ENCODE assay signal across 15 cellular contexts in the genomic region with DNA sequence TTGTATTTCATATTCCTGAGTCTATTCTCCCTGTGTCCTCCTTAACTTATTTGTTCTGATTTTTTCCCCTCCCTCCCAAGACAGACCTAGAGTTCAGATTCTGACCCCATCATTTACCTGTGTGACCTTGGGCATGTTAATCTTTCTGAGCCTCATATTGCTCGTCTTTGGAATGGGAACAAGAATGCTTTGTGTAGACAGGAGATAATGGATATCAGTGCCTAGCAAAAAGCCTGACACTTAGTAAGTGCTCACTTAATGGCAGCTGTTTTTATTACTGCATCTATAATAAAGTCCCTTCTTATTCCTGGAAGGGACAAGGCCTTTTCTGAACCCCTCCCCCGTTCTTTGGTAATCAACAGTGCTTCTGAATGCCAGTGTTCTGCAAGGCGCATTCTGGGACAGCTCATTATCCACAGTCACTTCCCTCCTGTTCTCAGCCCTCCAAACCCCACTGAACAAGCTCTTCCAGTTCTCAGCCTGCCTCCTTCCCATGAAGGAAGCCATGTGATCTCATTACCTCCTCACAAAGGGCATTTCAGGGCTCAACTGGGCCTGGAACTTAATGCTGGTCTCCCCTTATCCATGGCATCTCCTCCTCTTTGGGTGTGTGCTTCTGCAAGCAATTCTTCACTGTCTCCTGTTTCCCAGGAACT. TPM values are rescaled to one million over a fixed set of nuclear protein-coding genes. Genes with fewer than 3 reads are reported as not detected.
DNase-seq lines count a peak whose midpoint lies in the region; ATAC-seq and TF ChIP-seq lines count a peak whose summit lies in the region.
"Had no signal": no experiment of that assay in that cellular context is flagged by ENCODE, and none has a peak within 500 bp of the region (broad histone marks: within the 10 kb centered on the region; RNA-seq: fewer than 3 reads in every experiment).

No MANE protein-coding gene starts in this region.

- WGBS in stomach, 5 donors, result 39 to 63% (median 51%) methylated on average over 3 of the region's 3 CpGs

- peaks cover 42% of the 10 kb centered on the region for H3K4me1 Mint-ChIP-seq in WTC11
- H3K4me1 Mint-ChIP-seq in activated CD4-positive, alpha-beta T cell treated with anti-CD3 and anti-CD28 coated beads for 36 hours, result peaks cover 26% of the 10 kb centered on the region

- peak overlapping the region; percentile 43 for H3K27ac Mint-ChIP-seq in WTC11
- no peak overlapping the region for H3K27ac Mint-ChIP-seq in activated CD4-positive, alpha-beta T cell treated with anti-CD3 and anti-CD28 coated beads for 36 hours

- H3K9me3 ChIP-seq in stomach, result no peaks in the 10 kb centered on the region
- H3K9me3 ChIP-seq: BLaER1 treated with 17β-estradiol and CSF1 and Interleukin-3, amounts not matched to agents 10 nM and 100 nM; vagina had no signal

- CTCF ChIA-PET in WTC11 (lab: Charles Lee), result interaction anchor here (0.8 to 2.1 kb wide), 3 partner anchors 12 to 59 kb away, joined by 3 to 11 read pairs (median 4); partner anchors contain the start of gene RNF43
- CTCF ChIA-PET in activated CD4-positive, alpha-beta T cell treated with anti-CD3 and anti-CD28 coated beads for 36 hours (lab: Charles Lee), result interaction anchor here (0.8 to 2.0 kb wide), 2 partner anchors 23 to 40 kb away, joined by 3 to 6 read pairs; partner anchors contain the start of gene RNF43

- POLR2A ChIA-PET in WTC11 (lab: Charles Lee), result interaction anchor here (0.7 kb wide), 1 partner anchor 25 kb away, joined by 3 read pairs; the partner anchor contains the start of gene SUPT4H1
- POLR2A ChIA-PET in activated CD4-positive, alpha-beta T cell treated with anti-CD3 and anti-CD28 coated beads for 36 hours (lab: Charles Lee), result no interaction called here

- H3K9me3 Mint-ChIP-seq in WTC11, result no peaks in the 10 kb centered on the region
- no peaks in the 10 kb centered on the region for H3K9me3 Mint-ChIP-seq in activated CD4-positive, alpha-beta T cell treated with anti-CD3 and anti-CD28 coated beads for 36 hours (ENCODE audit: low read depth)

- no peaks in the 10 kb centered on the region for H3K27me3 ChIP-seq in stomach
- H3K27me3 ChIP-seq: BLaER1 treated with 17β-estradiol and CSF1 and Interleukin-3, amounts not matched to agents 10 nM and 100 nM; vagina had no signal

- H3K4me3 ChIP-seq in stomach, result no peak overlapping the region
- H3K4me3 ChIP-seq: BLaER1 treated with 17β-estradiol and CSF1 and Interleukin-3, amounts not matched to agents 10 nM and 100 nM; vagina had no signal

- H3K36me3 Mint-ChIP-seq in WTC11, result no peaks in the 10 kb centered on the region
- no peaks in the 10 kb centered on the region for H3K36me3 Mint-ChIP-seq in activated CD4-positive, alpha-beta T cell treated with anti-CD3 and anti-CD28 coated beads for 36 hours (ENCODE audit: low read depth)

- intact Hi-C loops in stomach (cut with DNase I; ENCODE audit: low total_unique reads), result no loop called here
- intact Hi-C loops in activated CD4-positive, alpha-beta T cell treated with anti-CD3 and anti-CD28 coated beads for 36 hours (cut with DNase I, micrococcal nuclease), result no loop called here

- peaks cover 22 to 49% (median 26%) of the 10 kb centered on the region in 4 donors for H3K4me1 ChIP-seq in stomach

- ATAC-seq in WTC11, result peak; percentile 42
- ATAC-seq in activated CD4-positive, alpha-beta T cell treated with anti-CD3 and anti-CD28 coated beads for 36 hours, result no peak
- ATAC-seq: SK-N-SH treated with all-trans-retinoic acid at 6 μM for 48 hours had no signal

- DNase-seq in HPDE6-E6E7 (ENCODE audit: extremely low spot score) (peak; percentile 67), WTC11 (ENCODE audit: low spot score) (no peak), kidney tubule cell (ENCODE audit: low spot score) (peak; percentile 12), stomach (peak; percentile 63), GOT3 (lab: John Stamatoyannopoulos, UW) (no peak)
- DNase-seq in activated CD4-positive, alpha-beta T cell treated with anti-CD3 and anti-CD28 coated beads for 36 hours, result no peak
- no peak for DNase-seq in activated CD4-positive, alpha-beta T cell treated with anti-CD3 and anti-CD28 coated beads, Interleukin-2, amount 50 U/mL, for 4 hours
- DNase-seq: activated effector memory CD4-positive, alpha-beta T cell treated with Interleukin-2 at 50 U/mL for 16 hours; DMS79; NCI-H1417; NCI-H226; stimulated activated CD4-positive, alpha-beta T cell treated with anti-CD3 and anti-CD28 coated beads, Interleukin-4, amount 100 ng/mL, for 24 hours had no signal

- no peak for TF ChIP-seq EP300 in stomach (IDR thresholded peaks at IDR 0.05)

- TF ChIP-seq CTCF in WTC11 (IDR thresholded peaks at IDR 0.05), result no peak
- no peak for TF ChIP-seq CTCF in stomach (IDR thresholded peaks at IDR 0.05)

- peak overlapping the region in 2 of 5 donors; percentile 13 to 47 for H3K27ac ChIP-seq in stomach
- H3K27ac ChIP-seq: BLaER1 treated with 17β-estradiol and CSF1 and Interleukin-3, amounts not matched to agents 10 nM and 100 nM; vagina had no signal

- no peaks in the 10 kb centered on the region for H3K36me3 ChIP-seq in stomach
- H3K36me3 ChIP-seq: BLaER1 treated with 17β-estradiol and CSF1 and Interleukin-3, amounts not matched to agents 10 nM and 100 nM; vagina had no signal

- TF ChIP-seq POLR2A in stomach (IDR thresholded peaks at IDR 0.05), result no peak

- H3K27me3 Mint-ChIP-seq in WTC11 (ENCODE audit: low read depth), result no peaks in the 10 kb centered on the region
- no peaks in the 10 kb centered on the region for H3K27me3 Mint-ChIP-seq in activated CD4-positive, alpha-beta T cell treated with anti-CD3 and anti-CD28 coated beads for 36 hours

- no peak overlapping the region for H3K4me3 Mint-ChIP-seq in WTC11
- H3K4me3 Mint-ChIP-seq in activated CD4-positive, alpha-beta T cell treated with anti-CD3 and anti-CD28 coated beads for 36 hours, result no peak overlapping the region

TF ChIP-seq in WTC11, 78 proteins besides CTCF, POLR2A, EP300 and RAD21:
- TF ChIP-seq, protein P1, sequence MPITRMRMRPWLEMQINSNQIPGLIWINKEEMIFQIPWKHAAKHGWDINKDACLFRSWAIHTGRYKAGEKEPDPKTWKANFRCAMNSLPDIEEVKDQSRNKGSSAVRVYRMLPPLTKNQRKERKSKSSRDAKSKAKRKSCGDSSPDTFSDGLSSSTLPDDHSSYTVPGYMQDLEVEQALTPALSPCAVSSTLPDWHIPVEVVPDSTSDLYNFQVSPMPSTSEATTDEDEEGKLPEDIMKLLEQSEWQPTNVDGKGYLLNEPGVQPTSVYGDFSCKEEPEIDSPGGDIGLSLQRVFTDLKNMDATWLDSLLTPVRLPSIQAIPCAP (CRISPR knock-in tag; IDR thresholded peaks at IDR 0.05), result no peak
- TF ChIP-seq NFE2L1 (CRISPR knock-in tag; IDR thresholded peaks at IDR 0.05) (no peak), FOXP4 (CRISPR knock-in tag; IDR thresholded peaks at IDR 0.05) (no peak), EMX1 (CRISPR knock-in tag; IDR thresholded peaks at IDR 0.05) (no peak), ZNF416 (CRISPR knock-in tag; IDR thresholded peaks at IDR 0.05) (no peak), ZNF263 (CRISPR knock-in tag; IDR thresholded peaks at IDR 0.05; ENCODE audit: low read depth) (no peak), SMAD3 (CRISPR knock-in tag; IDR thresholded peaks at IDR 0.05; ENCODE audit: borderline replicate concordance) (no peak)
TF ChIP-seq in WTC11: peak in this region for 0.

RNA-seq across cellular contexts. Expression of gene SUPT4H1, which starts 25.1 kb away (rescaled TPM):
- total RNA-seq in WTC11 (2021) (85.5 to 91.1 TPM (median 89.3 TPM) in 3 replicates), stomach (10 to 100 TPM in 3 of 5 donors, 1 to 10 TPM in 2; 6.7 to 51.1 (median 23.3) TPM)
- 10 to 100 TPM; 68.9 to 80.9 (median 78.2) TPM for polyA plus RNA-seq in stomach
- total RNA-seq in activated CD4-positive, alpha-beta T cell treated with anti-CD3 and anti-CD28 coated beads for 36 hours, result 100 to 1,000 TPM; 106 to 129 TPM

RNA-seq across cellular contexts. Expression of gene RNF43, which starts 40.2 kb away (rescaled TPM):
- total RNA-seq in WTC11 (2021), result 3.2 to 3.6 TPM (median 3.5 TPM) in 3 replicates
- 100 to 1,000 TPM in 1 of 5 donors, 10 to 100 TPM in 2, 1 to 10 TPM in 2; 6.4 to 269 (median 12.6) TPM for total RNA-seq in stomach
- polyA plus RNA-seq in stomach, result 1 to 10 TPM in 2 of 3 donors, under 1 TPM in 1; 0.92 to 3.3 (median 2.0) TPM
- total RNA-seq in activated CD4-positive, alpha-beta T cell treated with anti-CD3 and anti-CD28 coated beads for 36 hours, result 1 to 10 TPM in 1 of 2 experiments, under 1 TPM in 1; 0.71 to 1.0 TPM

RNA-seq across cellular contexts. Expression of gene TSPOAP1, which starts 48.5 kb away (rescaled TPM):
- total RNA-seq in WTC11 (2021) (10.9 to 19.0 TPM (median 16.4 TPM) in 3 replicates), stomach (10 to 100 TPM in 3 of 5 donors, 1 to 10 TPM in 1, not detected in 1; 9.0 to 68.8 (median 16.3) TPM)
- 10 to 100 TPM in 1 of 3 donors, 1 to 10 TPM in 2; 6.5 to 26.0 (median 8.9) TPM for polyA plus RNA-seq in stomach
- total RNA-seq in activated CD4-positive, alpha-beta T cell treated with anti-CD3 and anti-CD28 coated beads for 36 hours, result 10 to 100 TPM; 11.8 to 12.4 TPM

Comparison
In these comparisons a context has a peak if more than half of its experiments do, and no peak if none do; other contexts are left out.
1. DNase-seq: peak in HPDE6-E6E7 (single experiment), kidney tubule cell (single experiment) and stomach (single experiment); none in WTC11 (single experiment), activated CD4-positive, alpha-beta T cell treated with anti-CD3 and anti-CD28 coated beads for 36 hours (single experiment), GOT3 (single experiment) and activated CD4-positive, alpha-beta T cell treated with anti-CD3 and anti-CD28 coated beads, Interleukin-2, amount 50 U/mL, for 4 hours (0 of 2).